Comparison of ENCODE assay signal across 20 cellular contexts in genomic region chr1:63569917-63570316, GRCh38. TPM values are rescaled to one million over a fixed set of nuclear protein-coding genes. Genes with fewer than 3 reads are reported as not detected.
DNase-seq lines count a peak whose midpoint lies in the region; ATAC-seq, FAIRE-seq and TF ChIP-seq lines count a peak whose summit lies in the region.
"Had no signal": no experiment of that assay in that cellular context is flagged by ENCODE, and none has a peak within 500 bp of the region (broad histone marks: within the 10 kb centered on the region; RNA-seq: fewer than 3 reads in every experiment).

No MANE protein-coding gene starts in this region.

- TF ChIP-seq RAD21 in H1 (IDR thresholded peaks at IDR 0.05 in 1 of 2, conservative IDR thresholded peaks at IDR 0.05 in 1 of 2; ENCODE audit: low read depth in 2 of 2, low read length in 2 of 2) = no peak

- H4K5ac ChIP-seq in H1 (ENCODE audit: insufficient read length, low read depth, low read length) = no peak overlapping the region

- H3K4me1 Mint-ChIP-seq in GM23338 (peaks cover 20% of the 10 kb centered on the region), progenitor cell of endocrine pancreas (ENCODE audit: low read depth) (peaks cover 2% of the 10 kb centered on the region)
- H3K4me1 Mint-ChIP-seq: CD14-positive monocyte; CD8-positive, alpha-beta memory T cell had no signal

- H2BK120ac ChIP-seq in H1 (replicated peaks; ENCODE audit: low read depth, low read length) = no peak overlapping the region

- TF ChIP-seq POLR2A in H1 (IDR thresholded peaks at IDR 0.05; ENCODE audit: control extremely low read depth in 1 of 2, low read depth in 2 of 2, low read length in 2 of 2) = no peak

- no peak overlapping the region for H3K14ac ChIP-seq in H1 (ENCODE audit: insufficient read length)

- H2AFZ ChIP-seq in GM23338 (no peak overlapping the region), H1 (ENCODE audit: low read length) (no peak overlapping the region)

- no peaks in the 10 kb centered on the region for H3K27me3 ChIP-seq in GM23338 (ENCODE audit: insufficient read depth)
- no peaks in the 10 kb centered on the region for H3K27me3 ChIP-seq in H1 (replicated peaks in 1 of 4; ENCODE audit: control insufficient read depth in 3 of 4, extremely low read depth in 1 of 4, insufficient read depth in 3 of 4, low read length in 3 of 4)
- H3K27me3 ChIP-seq: BE2C; BLaER1 treated with 17β-estradiol and CSF1 and Interleukin-3, amounts not matched to agents 10 nM and 100 nM had no signal

- DNase-seq in GM18507 (ENCODE audit: extremely low spot score, insufficient read length, low read depth) (no peak), GM23338 (ENCODE audit: low spot score) (no peak), H1 (ENCODE audit: low read depth in 1 of 2, low spot score in 2 of 2) (no peak), progenitor cell of endocrine pancreas (ENCODE audit: low spot score, unreplicated experiment) (no peak), AG20443 (ENCODE audit: low spot score) (no peak), NCI-H69 (lab: John Stamatoyannopoulos, UW) (no peak), GM20000 (ENCODE audit: low spot score) (no peak)
- DNase-seq: AML-193; BE2C; Calu3; CD4-positive, alpha-beta T cell; CD8-positive, alpha-beta memory T cell; DND-41; H9 had no signal

- H4K8ac ChIP-seq in H1 (ENCODE audit: extremely low read depth, insufficient read depth, low read length) = no peak overlapping the region

- H3K27ac Mint-ChIP-seq in GM23338 (peak overlapping the region; percentile 25; the same call in 1 of the 2 replicates), progenitor cell of endocrine pancreas (peak overlapping the region; percentile 8)
- H3K27ac Mint-ChIP-seq: CD14-positive monocyte; CD4-positive, alpha-beta T cell had no signal

- POLR2A ChIA-PET in H1 (lab: Charles Lee; ENCODE audit: partially characterized antibody) = no interaction called here

- H2BK12ac ChIP-seq in H1 (ENCODE audit: low read depth, low read length) = no peak overlapping the region

- TF ChIP-seq EP300 in H1 (IDR thresholded peaks at IDR 0.05; ENCODE audit: borderline replicate concordance in 1 of 2, low read depth in 2 of 2, low read length in 2 of 2) = no peak

- H3K9ac ChIP-seq in H1 (replicated peaks in 1 of 4; ENCODE audit: extremely low read depth in 1 of 4, low read depth in 3 of 4, low read length in 3 of 4) = no peak overlapping the region
- H3K9ac ChIP-seq: BLaER1 treated with 17β-estradiol and CSF1 and Interleukin-3, amounts not matched to agents 10 nM and 100 nM had no signal

- H2AK5ac ChIP-seq in H1 (ENCODE audit: low read depth, low read length) = no peak overlapping the region

- no peak overlapping the region for H3K56ac ChIP-seq in H1 (replicated peaks; ENCODE audit: insufficient read length, low read depth, low read length)

- FAIRE-seq in GM18507 (lab: Jason Lieb, UNC) = peak; percentile 45
- FAIRE-seq in H1 (lab: Jason Lieb, UNC) = peak; percentile 19
- FAIRE-seq: A204.1, GM19239 had no signal

- peaks cover 3% of the 10 kb centered on the region; the same call in 2 of the 3 replicates for H3K36me3 Mint-ChIP-seq in GM23338 (ENCODE audit: low read depth)
- peaks cover 12% of the 10 kb centered on the region for H3K36me3 Mint-ChIP-seq in progenitor cell of endocrine pancreas (ENCODE audit: insufficient read depth)

- H3K4me3 ChIP-seq in GM23338 (no peak overlapping the region), H1 (ENCODE audit: extremely low read depth in 1 of 4, insufficient read depth in 2 of 4, low read depth in 3 of 4, low read length in 4 of 4) (no peak overlapping the region)
- H3K4me3 ChIP-seq: BLaER1 treated with 17β-estradiol and CSF1 and Interleukin-3, amounts not matched to agents 10 nM and 100 nM had no signal

- H3K4me1 ChIP-seq in GM23338 (ENCODE audit: insufficient read depth) (peaks cover 43% of the 10 kb centered on the region), H1 (replicated peaks in 1 of 4; ENCODE audit: control insufficient read depth in 3 of 4, insufficient read depth in 4 of 4, low read length in 3 of 4) (peaks cover 0 to 14% (median 10%) of the 10 kb centered on the region in 4 experiments)
- H3K4me1 ChIP-seq: BE2C; BLaER1 treated with 17β-estradiol and CSF1 and Interleukin-3, amounts not matched to agents 10 nM and 100 nM had no signal

- no peaks in the 10 kb centered on the region for H3F3A ChIP-seq in GM23338 (replicated peaks; ENCODE audit: low read depth)

- no peak overlapping the region for H2BK20ac ChIP-seq in H1 (ENCODE audit: low read length)

- no peak for TF ChIP-seq CTCF in GM23338 (conservative IDR thresholded peaks at IDR 0.05; ENCODE audit: low read depth in 2 of 2)
- no peak for TF ChIP-seq CTCF in H1 (IDR thresholded peaks at IDR 0.05; ENCODE audit: control extremely low read depth in 1 of 3, insufficient read depth in 1 of 3, low read depth in 1 of 3, low read length in 3 of 3)
- no peak for TF ChIP-seq CTCF in progenitor cell of endocrine pancreas (IDR thresholded peaks at IDR 0.05; ENCODE audit: unreplicated experiment)
- TF ChIP-seq CTCF in GM20000 (IDR thresholded peaks at IDR 0.05; ENCODE audit: extremely low read depth, missing control alignments) = no peak

- H3K4me3 Mint-ChIP-seq in GM23338 (no peak overlapping the region), progenitor cell of endocrine pancreas (ENCODE audit: low read depth) (no peak overlapping the region)
- H3K4me3 Mint-ChIP-seq: CD14-positive monocyte; CD4-positive, alpha-beta T cell; CD8-positive, alpha-beta memory T cell; H9 had no signal

- H3K27me3 Mint-ChIP-seq in GM23338 (ENCODE audit: insufficient read depth, low read depth, poor library complexity) = peaks cover 4% of the 10 kb centered on the region
- no peaks in the 10 kb centered on the region for H3K27me3 Mint-ChIP-seq in progenitor cell of endocrine pancreas
- H3K27me3 Mint-ChIP-seq: CD4-positive, alpha-beta T cell; CD8-positive, alpha-beta memory T cell had no signal

- H3K9me2 ChIP-seq in GM23338 (ENCODE audit: insufficient read depth) = no peaks in the 10 kb centered on the region

- H3K79me2 ChIP-seq in GM23338 (replicated peaks; ENCODE audit: insufficient read depth) (no peaks in the 10 kb centered on the region), H1 (ENCODE audit: control insufficient read depth in 1 of 2, insufficient read depth in 2 of 2, low read length in 2 of 2) (no peaks in the 10 kb centered on the region)

- H4K20me1 ChIP-seq in GM23338 (replicated peaks; ENCODE audit: insufficient read depth) (no peaks in the 10 kb centered on the region), H1 (replicated peaks in 1 of 2; ENCODE audit: control insufficient read depth in 1 of 2, insufficient read depth in 2 of 2, low read length in 2 of 2) (no peaks in the 10 kb centered on the region)
- H4K20me1 ChIP-seq: BLaER1 treated with 17β-estradiol and CSF1 and Interleukin-3, amounts not matched to agents 10 nM and 100 nM had no signal

- no peak overlapping the region for H4K91ac ChIP-seq in H1 (replicated peaks; ENCODE audit: insufficient read length, low read length)

- no peak for ATAC-seq in GM23338
- ATAC-seq: HCT116 had no signal

- peaks cover 0 to 3% of the 10 kb centered on the region in 2 experiments; a peak in 1 of 4 replicates for H3K9me3 ChIP-seq in H1 (ENCODE audit: insufficient read depth in 2 of 2, low read depth in 1 of 2, low read length in 1 of 2)
- H3K9me3 ChIP-seq: BE2C had no signal

- H3K23ac ChIP-seq in H1 (ENCODE audit: insufficient read length) = no peak overlapping the region

- 89% methylated on average over 1 of the region's 1 CpG; no CpG with 5 or more reads in 1 of the 2 experiments for WGBS in H1 (ENCODE audit: extremely low coverage in 1 of 2, insufficient coverage in 1 of 2, insufficient read length in 1 of 2, insufficient replicate concordance in 2 of 2, low coverage in 1 of 2, low lambda C conversion rate in 2 of 2, missing lambda C conversion rate in 1 of 2), 2 experiments

- H3K36me3 ChIP-seq in GM23338 (ENCODE audit: insufficient read depth) = no peaks in the 10 kb centered on the region
- no peaks in the 10 kb centered on the region for H3K36me3 ChIP-seq in H1 (ENCODE audit: control insufficient read depth in 2 of 4, insufficient read depth in 4 of 4, low read length in 3 of 4)
- H3K36me3 ChIP-seq: BE2C had no signal

- H3K4ac ChIP-seq in H1 (replicated peaks; ENCODE audit: insufficient read length, low read depth, low read length) = no peak overlapping the region

- H2BK5ac ChIP-seq in H1 (ENCODE audit: low read depth, low read length) = no peak overlapping the region

- H3K79me1 ChIP-seq in H1 (ENCODE audit: low read depth, low read length) = no peaks in the 10 kb centered on the region

- H3K4me2 ChIP-seq in GM23338 (no peak overlapping the region), H1 (ENCODE audit: insufficient read depth in 1 of 2, low read depth in 2 of 2, low read length in 2 of 2) (no peak overlapping the region)
- H3K4me2 ChIP-seq: BLaER1 treated with 17β-estradiol and CSF1 and Interleukin-3, amounts not matched to agents 10 nM and 100 nM had no signal

- H3K23me2 ChIP-seq in H1 (ENCODE audit: low read depth, low read length) = peaks cover 2% of the 10 kb centered on the region; the same call in 1 of the 2 replicates

- H3K9me3 Mint-ChIP-seq in GM23338 (no peaks in the 10 kb centered on the region; the same call in 2 of the 3 replicates), progenitor cell of endocrine pancreas (ENCODE audit: low read depth) (peaks cover 10% of the 10 kb centered on the region)
- H3K9me3 Mint-ChIP-seq: CD14-positive monocyte; CD4-positive, alpha-beta T cell; CD8-positive, alpha-beta memory T cell had no signal

- no peak overlapping the region for H3K18ac ChIP-seq in H1 (ENCODE audit: extremely low read depth, low read length)

- no peak overlapping the region for H2BK15ac ChIP-seq in H1 (ENCODE audit: low read length)

- H3K27ac ChIP-seq in GM23338 (ENCODE audit: low read depth) = no peak overlapping the region
- H3K27ac ChIP-seq in H1 (ENCODE audit: low read depth, low read length) = no peak overlapping the region
- H3K27ac ChIP-seq: 22Rv1; BLaER1 treated with 17β-estradiol and CSF1 and Interleukin-3, amounts not matched to agents 10 nM and 100 nM had no signal

- CTCF ChIA-PET in H1 (lab: Charles Lee; ENCODE audit: partially characterized antibody) = interaction anchor here (0.6 to 11.1 kb wide), 3 partner anchors 11 to 539 kb away, joined by 3 to 153 read pairs (median 3); no protein-coding TSS in a partner anchor

RNA-seq across cellular contexts. Expression of gene PGM1, which starts 23.3 kb away (rescaled TPM):
- total RNA-seq in GM23338 (2014; rRNA removed; shearing (Covaris generic)) = 68.9 and 71.9 TPM in 2 replicates
- polyA plus RNA-seq in GM23338 (2016; fragmentation: Nextera tagmentation; extraction: Ambion mirVana) = 17.4 and 20.9 TPM in 2 replicates
- total RNA-seq in H1 (2021; fragmentation: NEBNext Ultra II Directional; extraction: Animal tissue kit (Norgen Biotek cat#: 25700)) = 60.2 and 65.4 TPM in 2 replicates
- polyA plus RNA-seq in H1 (2011; rRNA removed) = 33.0 and 37.4 TPM in 2 replicates
- 40.6 TPM for polyA plus RNA-seq in H1 (2011; cell fraction: cytosol; rRNA removed)
- 41.9 TPM for polyA plus RNA-seq in H1 (2011; cell fraction: nucleus; rRNA removed)
- 60.4 to 75.1 TPM (median 68.0 TPM) in 4 replicates for polyA plus RNA-seq in H1 (2012, experiment 1 of 2)
- 48.0 TPM for polyA plus RNA-seq in H1 (2012, experiment 2 of 2)
- polyA plus RNA-seq in H1 (2013, experiment 1 of 2) = 50.1 TPM
- 47.0 TPM for polyA plus RNA-seq in H1 (2013, experiment 2 of 2)
- 44.4 and 48.0 TPM in 2 replicates for polyA minus RNA-seq in H1 (2011; rRNA and poly(A)+ RNA removed)
- polyA minus RNA-seq in H1 (2011; cell fraction: cytosol; rRNA and poly(A)+ RNA removed) = 32.4 TPM
- polyA minus RNA-seq in H1 (2011; cell fraction: nucleus; rRNA and poly(A)+ RNA removed) = 24.7 TPM
- 31.1 and 34.5 TPM in 2 replicates for total RNA-seq in progenitor cell of endocrine pancreas

RNA-seq across cellular contexts. Expression of gene EFCAB7, which starts 46.6 kb away (rescaled TPM):
- total RNA-seq in GM23338 (2014; rRNA removed; shearing (Covaris generic)) = 4.2 and 7.0 TPM in 2 replicates
- polyA plus RNA-seq in GM23338 (2016; fragmentation: Nextera tagmentation; extraction: Ambion mirVana) (4.8 and 4.9 TPM in 2 replicates), H1 (2011; rRNA removed) (0.55 and 1.1 TPM in 2 replicates)
- 2.5 and 3.1 TPM in 2 replicates for total RNA-seq in H1 (2021; fragmentation: NEBNext Ultra II Directional; extraction: Animal tissue kit (Norgen Biotek cat#: 25700))
- polyA plus RNA-seq in H1 (2011; cell fraction: cytosol; rRNA removed) = 1.4 TPM
- polyA plus RNA-seq in H1 (2011; cell fraction: nucleus; rRNA removed) = 0.44 TPM
- 1.8 to 3.4 TPM (median 2.4 TPM) in 4 replicates for polyA plus RNA-seq in H1 (2012, experiment 1 of 2)
- polyA plus RNA-seq in H1 (2012, experiment 2 of 2) = 0.26 TPM
- 3.8 TPM for polyA plus RNA-seq in H1 (2013, experiment 1 of 2)
- 3.0 TPM for polyA plus RNA-seq in H1 (2013, experiment 2 of 2)
- polyA minus RNA-seq in H1 (2011; rRNA and poly(A)+ RNA removed) = 1.2 and 1.3 TPM in 2 replicates
- polyA minus RNA-seq in H1 (2011; cell fraction: cytosol; rRNA and poly(A)+ RNA removed) = 0.66 TPM
- 2.6 TPM for polyA minus RNA-seq in H1 (2011; cell fraction: nucleus; rRNA and poly(A)+ RNA removed)
- total RNA-seq in progenitor cell of endocrine pancreas = 13.5 and 14.6 TPM in 2 replicates

RNA-seq across cellular contexts. Expression of gene ITGB3BP, which starts 46.9 kb away (rescaled TPM):
- 38.4 and 49.4 TPM in 2 replicates for total RNA-seq in GM23338 (2014; rRNA removed; shearing (Covaris generic))
- polyA plus RNA-seq in GM23338 (2016; fragmentation: Nextera tagmentation; extraction: Ambion mirVana) (95.9 and 101 TPM in 2 replicates), H1 (2011; rRNA removed) (8.4 and 17.6 TPM in 2 replicates)
- 43.3 and 49.1 TPM in 2 replicates for total RNA-seq in H1 (2021; fragmentation: NEBNext Ultra II Directional; extraction: Animal tissue kit (Norgen Biotek cat#: 25700))
- polyA plus RNA-seq in H1 (2011; cell fraction: cytosol; rRNA removed) = 26.9 TPM
- 8.8 TPM for polyA plus RNA-seq in H1 (2011; cell fraction: nucleus; rRNA removed)
- 22.5 to 38.5 TPM (median 23.5 TPM) in 4 replicates for polyA plus RNA-seq in H1 (2012, experiment 1 of 2)
- 22.3 TPM for polyA plus RNA-seq in H1 (2012, experiment 2 of 2)
- 70.0 TPM for polyA plus RNA-seq in H1 (2013, experiment 1 of 2)
- polyA plus RNA-seq in H1 (2013, experiment 2 of 2) = 66.5 TPM
- polyA minus RNA-seq in H1 (2011; rRNA and poly(A)+ RNA removed) = 5.2 and 9.4 TPM in 2 replicates
- polyA minus RNA-seq in H1 (2011; cell fraction: cytosol; rRNA and poly(A)+ RNA removed) = 7.4 TPM
- 27.7 TPM for polyA minus RNA-seq in H1 (2011; cell fraction: nucleus; rRNA and poly(A)+ RNA removed)
- 40.3 and 40.4 TPM in 2 replicates for total RNA-seq in progenitor cell of endocrine pancreas
